ENCODE assay signal across 8 cellular contexts in genomic region chr20:32484221-32485125, GRCh38.
A peak's percentile ranks its signal among the peaks of the same experiment; 100 is the strongest.
DNase-seq lines count a peak whose midpoint lies in the region; ATAC-seq and TF ChIP-seq lines count a peak whose summit lies in the region.

No MANE protein-coding gene starts in this region.

- peak; percentile 56 for ATAC-seq in Right ventricle myocardium superior (ENCODE audit: poor library complexity)
- ATAC-seq in GM21723 (IDR thresholded peaks at IDR 0.05; ENCODE audit: unreplicated experiment) = no peak
- ATAC-seq in GM21576 (IDR thresholded peaks at IDR 0.05; ENCODE audit: unreplicated experiment) = no peak
- no peak for ATAC-seq in GM18868 (IDR thresholded peaks at IDR 0.05; ENCODE audit: unreplicated experiment)

- intact Hi-C loops in Right ventricle myocardium superior (cut with DNase I) = loop anchor here (10.0 kb wide), 1 partner anchor 150 kb away; no protein-coding TSS in a partner anchor
- intact Hi-C loops in posterior vena cava (cut with DNase I) = no loop called here

- peak overlapping the region; percentile 39 for H3K4me3 ChIP-seq in GM12864 (ENCODE audit: low read depth, low read length)

- DNase-seq in GM12864 (ENCODE audit: low read depth) (no peak), NCI-H748 treated with DMSO at 0.1 percent for 48 hours (lab: John Stamatoyannopoulos, UW) (peak; percentile 53), Right ventricle myocardium superior (peak; percentile 66), posterior vena cava (ENCODE audit: low spot score) (peak; percentile 85)
- peak; percentile 17 for DNase-seq in activated T-helper 9 cell treated with anti-CD3 and anti-CD28 coated beads, Interleukin-2, amount 50 U/mL, for 16 hours (ENCODE audit: low read depth)

- no peak for TF ChIP-seq CTCF in GM12864 (IDR thresholded peaks at IDR 0.05; ENCODE audit: low read depth, low read length, missing control alignments)
